In the genomic region with DNA sequence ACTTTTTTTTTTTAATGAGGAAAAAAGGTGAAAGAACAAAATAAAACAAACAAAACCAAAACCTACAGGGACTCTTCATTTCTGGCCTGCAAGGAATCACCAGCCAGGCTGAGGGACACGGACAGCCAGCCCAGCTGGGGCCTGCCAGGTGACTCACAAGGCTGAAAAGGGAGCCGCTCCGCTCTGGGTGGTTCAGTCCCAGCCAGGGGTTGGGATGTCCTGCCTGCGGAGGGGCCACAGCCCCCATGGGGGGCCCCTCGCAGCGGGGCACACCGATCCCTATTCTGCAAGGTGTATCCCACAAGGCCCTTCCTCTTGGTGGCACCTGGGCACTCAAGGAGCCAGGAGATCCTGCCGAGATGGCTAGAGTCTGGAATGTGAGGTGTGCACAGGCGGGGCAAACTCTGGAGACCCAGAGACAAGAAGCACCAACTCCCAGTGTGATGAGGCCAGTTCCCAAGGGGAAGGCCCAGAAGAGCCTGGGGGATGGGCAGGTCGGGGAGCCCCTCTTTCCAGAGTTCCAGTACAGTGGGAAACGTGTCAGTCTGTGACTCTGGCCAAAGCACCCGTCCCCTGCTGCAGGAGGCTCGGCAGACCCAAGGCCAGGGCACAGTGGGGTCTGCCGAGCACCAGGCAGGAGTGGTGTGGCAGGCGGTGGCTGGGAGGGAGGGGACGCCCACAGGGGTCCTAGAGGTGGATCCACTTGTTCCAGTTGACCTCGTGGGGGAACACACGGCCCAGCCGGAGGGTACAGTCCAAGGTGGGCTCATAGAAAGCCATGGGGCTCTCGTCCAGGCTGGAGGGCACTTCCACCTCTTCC, we compare ENCODE assay signal across 21 cellular contexts. TPM values are rescaled to one million over a fixed set of nuclear protein-coding genes. Genes with fewer than 3 reads are reported as not detected.
DNase-seq lines count a peak whose midpoint lies in the region; ATAC-seq and TF ChIP-seq lines count a peak whose summit lies in the region.
"Had no signal": no experiment of that assay in that cellular context is flagged by ENCODE, and none has a peak within 500 bp of the region (broad histone marks: within the 10 kb centered on the region; RNA-seq: fewer than 3 reads in every experiment).

No MANE protein-coding gene starts in this region.

- no peak overlapping the region for H3K27ac ChIP-seq in Panc1 (ENCODE audit: low read length)
- peak overlapping the region; percentile 21 to 34 (median 28) for H3K27ac ChIP-seq in esophagus squamous epithelium
- H3K27ac ChIP-seq: C4-2B, epithelial cell of prostate, SK-N-MC had no signal

- ATAC-seq in activated T-cell treated with anti-CD3 and anti-CD28 coated beads, Interleukin-2, amount 50 U/mL, for 4 hours: no peak
- no peak for ATAC-seq in Panc1
- ATAC-seq in HG03439 (IDR thresholded peaks at IDR 0.05; ENCODE audit: unreplicated experiment): no peak

- intact Hi-C loops in Panc1 (cut with micrococcal nuclease; ENCODE audit: unreplicated experiment): no loop called here
- intact Hi-C loops in esophagus squamous epithelium (cut with DNase I): no loop called here
- intact Hi-C loops in posterior vena cava (cut with DNase I): loop anchor here in 1 of 2 donors (5.0 kb wide), 1 partner anchor 1964 kb away; no protein-coding TSS in a partner anchor

- peaks cover 59% of the 10 kb centered on the region for H3K4me1 Mint-ChIP-seq in activated T-cell treated with anti-CD3 and anti-CD28 coated beads, Interleukin-2, amount 50 U/mL, for 24 hours (ENCODE audit: low read depth)
- H3K4me1 Mint-ChIP-seq in activated T-cell treated with anti-CD3 and anti-CD28 coated beads, Interleukin-2, amount 50 U/mL, for 4 hours (ENCODE audit: low read depth): peaks cover 62% of the 10 kb centered on the region

- H3K27ac Mint-ChIP-seq in activated T-cell treated with anti-CD3 and anti-CD28 coated beads, Interleukin-2, amount 50 U/mL, for 24 hours: peak overlapping the region; percentile 33
- H3K27ac Mint-ChIP-seq: memory B cell had no signal

- TSS peak; percentile 47 for BruUV-seq in Panc1 (replicated peaks; lab: Mats Ljungman, UMichigan)

- H3K27me3 Mint-ChIP-seq in activated T-cell treated with anti-CD3 and anti-CD28 coated beads, Interleukin-2, amount 50 U/mL, for 24 hours: no peaks in the 10 kb centered on the region
- H3K27me3 Mint-ChIP-seq in activated T-cell treated with anti-CD3 and anti-CD28 coated beads, Interleukin-2, amount 50 U/mL, for 4 hours (ENCODE audit: low read depth): no peaks in the 10 kb centered on the region

- H3K36me3 Mint-ChIP-seq in activated T-cell treated with anti-CD3 and anti-CD28 coated beads, Interleukin-2, amount 50 U/mL, for 24 hours (ENCODE audit: low read depth): peaks cover 62% of the 10 kb centered on the region
- H3K36me3 Mint-ChIP-seq in activated T-cell treated with anti-CD3 and anti-CD28 coated beads, Interleukin-2, amount 50 U/mL, for 4 hours (ENCODE audit: insufficient read depth): peaks cover 5% of the 10 kb centered on the region

- H3K4me3 Mint-ChIP-seq in activated T-cell treated with anti-CD3 and anti-CD28 coated beads, Interleukin-2, amount 50 U/mL, for 24 hours: no peak overlapping the region
- no peak overlapping the region for H3K4me3 Mint-ChIP-seq in activated T-cell treated with anti-CD3 and anti-CD28 coated beads, Interleukin-2, amount 50 U/mL, for 4 hours
- H3K4me3 Mint-ChIP-seq: memory B cell had no signal

- POLR2A ChIA-PET in Panc1 (lab: Charles Lee): no interaction called here

- H3K9me3 ChIP-seq in Panc1 (ENCODE audit: control insufficient read depth, insufficient read depth, low read depth, low read length) (no peaks in the 10 kb centered on the region), esophagus squamous epithelium (no peaks in the 10 kb centered on the region)
- H3K9me3 ChIP-seq: thyroid gland had no signal

- CTCF ChIA-PET in Panc1 (lab: Charles Lee): no interaction called here

- no peaks in the 10 kb centered on the region; the same call in 1 of the 2 replicates for H3K36me3 ChIP-seq in Panc1 (ENCODE audit: control insufficient read depth, insufficient read depth, low read length)
- H3K36me3 ChIP-seq in esophagus squamous epithelium: peaks cover 38 to 75% (median 51%) of the 10 kb centered on the region in 3 donors

- in situ Hi-C loops in Panc1 (cut with HindIII; ENCODE audit: low pct_unique_long_range_greater_than_20kb, low sequenced_read_pairs): no loop called here

- H3K27me3 ChIP-seq in Panc1 (ENCODE audit: control insufficient read depth, insufficient read depth, low read length) (no peaks in the 10 kb centered on the region), esophagus squamous epithelium (no peaks in the 10 kb centered on the region)
- H3K27me3 ChIP-seq: thyroid gland had no signal

- DNase-seq in activated T-cell treated with anti-CD3 and anti-CD28 coated beads, Interleukin-2, amount 50 U/mL, for 24 hours: no peak
- no peak for DNase-seq in activated T-cell treated with anti-CD3 and anti-CD28 coated beads, Interleukin-2, amount 50 U/mL, for 4 hours
- DNase-seq in Panc1 (ENCODE audit: low read depth, low spot score) (no peak), esophagus squamous epithelium (lab: John Stamatoyannopoulos, UW) (no peak), posterior vena cava (ENCODE audit: low spot score) (peak; percentile 82), DMS79 (lab: John Stamatoyannopoulos, UW) (no peak), nucleus accumbens (lab: John Stamatoyannopoulos, UW) (no peak)
- DNase-seq: activated naive CD4-positive, alpha-beta T cell; NCI-H1436; NCI-H2171 treated with DMSO at 0.1 percent for 48 hours; NCI-H774; stimulated activated naive CD4-positive, alpha-beta T cell; T1000; thyroid gland had no signal

- H3K4me1 ChIP-seq in Panc1 (ENCODE audit: control insufficient read depth, insufficient read depth, low read length): no peaks in the 10 kb centered on the region
- H3K4me1 ChIP-seq in esophagus squamous epithelium: peaks cover 0 to 77% (median 39%) of the 10 kb centered on the region in 3 donors

- TF ChIP-seq CTCF in Panc1 (IDR thresholded peaks at IDR 0.05) (no peak), esophagus squamous epithelium (IDR thresholded peaks at IDR 0.05) (no peak)

- H3K4me3 ChIP-seq in Panc1 (ENCODE audit: low read depth in 2 of 2, low read length in 2 of 2) (no peak overlapping the region), esophagus squamous epithelium (no peak overlapping the region)
- H3K4me3 ChIP-seq: coronary artery, SK-N-MC, thyroid gland had no signal

- no peaks in the 10 kb centered on the region for H3K9me3 Mint-ChIP-seq in activated T-cell treated with anti-CD3 and anti-CD28 coated beads, Interleukin-2, amount 50 U/mL, for 24 hours
- H3K9me3 Mint-ChIP-seq in activated T-cell treated with anti-CD3 and anti-CD28 coated beads, Interleukin-2, amount 50 U/mL, for 4 hours: no peaks in the 10 kb centered on the region
- H3K9me3 Mint-ChIP-seq: memory B cell had no signal

- TF ChIP-seq POLR2A in esophagus squamous epithelium (IDR thresholded peaks at IDR 0.05): no peak

- 65 to 85% methylated on average over 6 to 14 of the region's 20 CpGs for WGBS in esophagus squamous epithelium, 2 donors

RNA-seq across cellular contexts. Expression of a gene that starts 58.9 kb away (rescaled TPM):
- 10 to 100 TPM; 90.7 to 94.9 (median 91.4) TPM for total RNA-seq in activated T-cell treated with anti-CD3 and anti-CD28 coated beads, Interleukin-2, amount 50 U/mL, for 4 hours
- 0.10 TPM for total RNA-seq in Panc1 (2021; ENCODE audit: unreplicated experiment)
- 0.07 TPM for polyA plus RNA-seq in Panc1 (2012; ENCODE audit: insufficient read length)
- 1 to 10 TPM in 1 of 4 donors, under 1 TPM in 3; 0.23 to 1.2 (median 0.39) TPM for total RNA-seq in esophagus squamous epithelium
- under 1 TPM; 0.24 to 0.56 TPM for total RNA-seq in posterior vena cava
- polyA plus RNA-seq: neural cell had no signal

Comparison
In these comparisons a context has a peak if more than half of its experiments do, and no peak if none do; other contexts are left out.
1. RNA of a gene that starts 58.9 kb away (total RNA-seq): 90.7 to 94.9 TPM in activated T-cell treated with anti-CD3 and anti-CD28 coated beads, Interleukin-2, amount 50 U/mL, for 4 hours; 0.24 to 0.56 TPM in posterior vena cava, 0.23 to 1.2 TPM in esophagus squamous epithelium and 0.10 TPM in Panc1 (single experiment); every median in the first group is over 10 times any median in the second.